15 cellular contexts compared by ENCODE assay signal in the genomic region with DNA sequence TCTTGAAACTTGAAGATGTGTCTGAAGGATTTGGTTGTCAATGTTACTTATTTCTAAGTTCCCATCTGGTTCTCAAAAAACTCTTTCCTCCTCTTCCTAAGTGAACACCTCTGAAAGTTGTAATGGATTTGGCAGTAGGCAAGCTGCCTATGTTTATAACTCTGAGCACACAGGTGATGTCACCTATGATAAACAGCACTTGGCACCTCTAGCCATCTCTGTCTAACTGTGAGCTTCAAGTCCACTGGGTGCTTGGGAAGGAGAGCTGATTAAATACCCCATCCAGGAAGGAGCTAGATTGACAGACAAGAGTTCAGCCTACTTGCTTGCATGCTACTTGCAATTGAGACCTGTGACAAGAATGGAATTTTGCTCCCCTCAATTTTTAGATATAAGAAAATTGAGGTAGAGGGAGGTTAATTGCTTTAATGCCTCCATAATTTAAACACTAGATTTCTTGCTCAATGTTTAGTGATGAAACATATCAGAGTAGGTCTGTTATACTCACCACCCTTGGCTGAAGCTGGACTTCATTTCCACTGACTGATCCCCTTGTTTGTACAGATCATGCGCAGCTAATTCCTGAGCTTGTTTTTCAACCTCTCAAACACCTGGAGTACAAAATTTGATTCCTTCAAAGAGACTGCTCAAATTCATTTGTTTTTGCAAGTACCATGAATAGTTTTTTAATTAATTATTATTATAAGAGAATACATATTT.
"Had no signal": no experiment of that assay in that cellular context is flagged by ENCODE, and none has a peak within 500 bp of the region (broad histone marks: within the 10 kb centered on the region; RNA-seq: fewer than 3 reads in every experiment).

No MANE protein-coding gene starts in this region.

- DNase-seq: activated CD4-positive, alpha-beta T cell treated with anti-CD3 and anti-CD28 coated beads, Interleukin-2, amount 50 U/mL, for 48 hours; activated CD4-positive, CD25-positive, alpha-beta regulatory T cell treated with anti-CD3 and anti-CD28 coated beads, Interleukin-2, amount 50 U/mL, for 72 hours; activated CD8-positive, alpha-beta memory T cell treated with anti-CD3 and anti-CD28 coated beads, Interleukin-2, amount 10 ng/mL, durations not matched to agents 7 days and 5 days; activated gamma-delta T cell; activated naive CD8-positive, alpha-beta T cell treated with anti-CD3 and anti-CD28 coated beads for 36 hours; activated T-cell treated with anti-CD3 and anti-CD28 coated beads, Interleukin-2, amount 50 U/mL, for 4 hours; aorta; heart left ventricle; islet precursor cell; left ventricle myocardium inferior; psoas muscle; stimulated activated CD4-positive, alpha-beta T cell treated with anti-CD3 and anti-CD28 coated beads, Interleukin-12 subunit alpha, Interleukin-12 subunit beta, amount 100 ng/mL, for 4 hours; stimulated activated naive CD8-positive, alpha-beta T cell treated with anti-CD3 and anti-CD28 coated beads, Interleukin-15, Interleukin-2, amounts not matched to agents 100 U/mL and 50 U/mL, for 24 hours; upper lobe of left lung had no signal

- H3K27ac ChIP-seq: heart left ventricle, left ventricle myocardium inferior, psoas muscle, upper lobe of left lung had no signal

- H3K4me3 ChIP-seq: heart left ventricle, left ventricle myocardium inferior, psoas muscle, upper lobe of left lung had no signal

- H3K36me3 ChIP-seq: heart left ventricle, left ventricle myocardium inferior, upper lobe of left lung had no signal

- H3K4me1 ChIP-seq: heart left ventricle, left ventricle myocardium inferior, psoas muscle, upper lobe of left lung had no signal

- ATAC-seq: activated CD8-positive, alpha-beta memory T cell treated with anti-CD3 and anti-CD28 coated beads, Interleukin-2, amount 10 ng/mL, durations not matched to agents 7 days and 5 days; activated T-cell treated with anti-CD3 and anti-CD28 coated beads, Interleukin-2, amount 50 U/mL, for 4 hours; heart left ventricle; psoas muscle; sciatic nerve; stimulated activated naive CD8-positive, alpha-beta T cell treated with anti-CD3 and anti-CD28 coated beads, Interleukin-15, Interleukin-2, amounts not matched to agents 100 U/mL and 50 U/mL, for 24 hours had no signal

- H3K27me3 ChIP-seq: heart left ventricle, upper lobe of left lung had no signal

- H3K9me3 ChIP-seq: heart left ventricle, left ventricle myocardium inferior, psoas muscle, upper lobe of left lung had no signal
